Comparison of ENCODE assay signal across 19 cellular contexts in the genomic region with DNA sequence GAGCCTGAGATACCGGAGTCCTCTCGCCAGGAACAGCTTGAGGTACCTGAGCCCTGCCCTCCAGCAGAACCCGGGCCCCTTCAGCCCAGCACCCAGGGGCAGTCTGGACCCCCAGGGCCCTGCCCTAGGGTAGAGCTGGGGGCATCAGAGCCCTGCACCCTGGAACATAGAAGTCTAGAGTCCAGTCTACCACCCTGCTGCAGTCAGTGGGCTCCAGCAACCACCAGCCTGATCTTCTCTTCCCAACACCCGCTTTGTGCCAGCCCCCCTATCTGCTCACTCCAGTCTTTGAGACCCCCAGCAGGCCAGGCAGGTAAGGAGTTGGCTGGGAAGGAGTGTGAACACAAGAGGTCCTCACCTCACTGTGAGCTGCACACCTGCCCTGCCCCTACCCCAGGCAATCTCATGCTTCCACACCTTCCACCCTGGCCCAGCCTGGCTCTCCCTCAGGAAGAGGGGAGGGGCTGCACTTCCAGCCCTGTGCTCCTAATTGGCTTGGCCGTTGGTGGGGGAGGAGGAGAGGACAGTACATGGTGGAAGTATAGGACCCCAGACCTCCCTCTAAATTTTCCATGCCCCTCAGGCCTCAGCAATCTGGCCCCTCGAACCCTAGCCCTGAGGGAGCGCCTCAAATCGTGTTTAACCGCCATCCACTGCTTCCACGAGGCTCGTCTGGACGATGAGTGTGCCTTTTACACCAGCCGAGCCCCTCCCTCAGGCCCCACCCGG. TPM values are rescaled to one million over a fixed set of nuclear protein-coding genes. Genes with fewer than 3 reads are reported as not detected.
DNase-seq lines count a peak whose midpoint lies in the region; ATAC-seq and TF ChIP-seq lines count a peak whose summit lies in the region.
"Had no signal": no experiment of that assay in that cellular context is flagged by ENCODE, and none has a peak within 500 bp of the region (broad histone marks: within the 10 kb centered on the region; RNA-seq: fewer than 3 reads in every experiment).

No MANE protein-coding gene starts in this region.

- peaks cover 34% of the 10 kb centered on the region for H3K27me3 Mint-ChIP-seq in activated CD4-positive, alpha-beta T cell treated with anti-CD3 and anti-CD28 coated beads, Interleukin-2, amount 10 ng/mL, durations not matched to agents 24 days and 14 days

- WGBS in sigmoid colon, 2 donors, result 60 to 79% methylated on average over 14 of the region's 14 CpGs

- peaks cover 11% of the 10 kb centered on the region for H3K4me1 Mint-ChIP-seq in activated CD4-positive, alpha-beta T cell treated with anti-CD3 and anti-CD28 coated beads, Interleukin-2, amount 10 ng/mL, durations not matched to agents 24 days and 14 days

- peak; percentile 12 for ATAC-seq in esophagus mucosa

- TF ChIP-seq POLR2A in sigmoid colon (IDR thresholded peaks at IDR 0.05), result no peak

- no peaks in the 10 kb centered on the region for H3K9me3 Mint-ChIP-seq in activated CD4-positive, alpha-beta T cell treated with anti-CD3 and anti-CD28 coated beads, Interleukin-2, amount 10 ng/mL, durations not matched to agents 24 days and 14 days
- H3K9me3 Mint-ChIP-seq: activated T-cell treated with anti-CD3 and anti-CD28 coated beads, Interleukin-2, amount 50 U/mL, for 24 hours; effector memory CD8-positive, alpha-beta T cell had no signal

- no peak for TF ChIP-seq CTCF in sigmoid colon (IDR thresholded peaks at IDR 0.05)

- peaks cover 4% of the 10 kb centered on the region for H3K27me3 ChIP-seq in NT2/D1 (ENCODE audit: insufficient read depth, insufficient read length)
- H3K27me3 ChIP-seq in sigmoid colon, result peaks cover 18 to 56% (median 33%) of the 10 kb centered on the region in 3 donors
- H3K27me3 ChIP-seq: pancreas had no signal

- H3K4me1 ChIP-seq in NT2/D1 (ENCODE audit: insufficient read depth, insufficient read length) (peaks cover 20% of the 10 kb centered on the region), sigmoid colon (peaks cover 0 to 19% (median 11%) of the 10 kb centered on the region in 4 donors)
- H3K4me1 ChIP-seq: colonic mucosa had no signal

- peaks cover 43% of the 10 kb centered on the region for H3K36me3 Mint-ChIP-seq in activated CD4-positive, alpha-beta T cell treated with anti-CD3 and anti-CD28 coated beads, Interleukin-2, amount 10 ng/mL, durations not matched to agents 24 days and 14 days (ENCODE audit: low read depth)

- no peak overlapping the region for H3K27ac ChIP-seq in sigmoid colon
- H3K27ac ChIP-seq: colonic mucosa, esophagus muscularis mucosa, pancreas, right atrium auricular region had no signal

- H3K27ac Mint-ChIP-seq in activated CD4-positive, alpha-beta T cell treated with anti-CD3 and anti-CD28 coated beads, Interleukin-2, amount 10 ng/mL, durations not matched to agents 24 days and 14 days, result no peak overlapping the region
- H3K27ac Mint-ChIP-seq: activated T-cell treated with anti-CD3 and anti-CD28 coated beads, Interleukin-2, amount 50 U/mL, for 24 hours; naive thymus-derived CD4-positive, alpha-beta T cell had no signal

- TF ChIP-seq EP300 in sigmoid colon (IDR thresholded peaks at IDR 0.05), result no peak

- intact Hi-C loops in sigmoid colon (cut with DNase I), result no loop called here
- intact Hi-C loops in activated CD4-positive, alpha-beta T cell treated with anti-CD3 and anti-CD28 coated beads, Interleukin-2, amount 10 ng/mL, durations not matched to agents 24 days and 14 days (cut with micrococcal nuclease), result no loop called here

- H3K36me3 ChIP-seq in NT2/D1 (ENCODE audit: insufficient read depth, insufficient read length, low read length) (peaks cover 54% of the 10 kb centered on the region), sigmoid colon (no peaks in the 10 kb centered on the region)
- H3K36me3 ChIP-seq: colonic mucosa, esophagus muscularis mucosa, pancreas, right atrium auricular region had no signal

- H3K4me3 Mint-ChIP-seq in activated CD4-positive, alpha-beta T cell treated with anti-CD3 and anti-CD28 coated beads, Interleukin-2, amount 10 ng/mL, durations not matched to agents 24 days and 14 days, result no peak overlapping the region
- H3K4me3 Mint-ChIP-seq: activated T-cell treated with anti-CD3 and anti-CD28 coated beads, Interleukin-2, amount 50 U/mL, for 24 hours; effector memory CD8-positive, alpha-beta T cell; naive thymus-derived CD4-positive, alpha-beta T cell had no signal

- H3K4me3 ChIP-seq in NT2/D1 (ENCODE audit: insufficient read length, low read depth) (no peak overlapping the region), sigmoid colon (no peak overlapping the region)
- H3K4me3 ChIP-seq: colonic mucosa, esophagus muscularis mucosa, right atrium auricular region had no signal

- DNase-seq in NT2/D1 (ENCODE audit: low read depth, low spot score) (no peak), sigmoid colon (peak; percentile 56), NCI-H128 (lab: John Stamatoyannopoulos, UW; ENCODE audit: unreplicated experiment) (no peak)
- DNase-seq in activated CD4-positive, alpha-beta T cell treated with anti-CD3 and anti-CD28 coated beads, Interleukin-2, amount 10 ng/mL, durations not matched to agents 24 days and 14 days, result no peak
- DNase-seq: activated CD4-positive, alpha-beta T cell treated with anti-CD3 and anti-CD28 coated beads for 1 hour; activated CD8-positive, alpha-beta memory T cell treated with anti-CD3 and anti-CD28 coated beads for 24 hours; activated naive CD4-positive, alpha-beta T cell treated with anti-CD3 and anti-CD28 coated beads, Interleukin-2, amount 50 U/mL, for 16 hours; activated T-cell treated with anti-CD3 and anti-CD28 coated beads, Interleukin-2, amount 50 U/mL, for 24 hours; effector memory CD8-positive, alpha-beta T cell; naive thymus-derived CD4-positive, alpha-beta T cell; stimulated activated CD4-positive, alpha-beta T cell treated with anti-CD3 and anti-CD28 coated beads, Interleukin-4, amount 100 ng/mL, for 4 hours; stimulated activated naive CD4-positive, alpha-beta T cell treated with Interleukin-2 at 50 U/mL for 16 hours had no signal

- no peaks in the 10 kb centered on the region for H3K9me3 ChIP-seq in NT2/D1 (ENCODE audit: insufficient read depth, low read length)
- H3K9me3 ChIP-seq in sigmoid colon, result no peaks in the 10 kb centered on the region
- H3K9me3 ChIP-seq: colonic mucosa, esophagus muscularis mucosa, pancreas, right atrium auricular region had no signal

- H3K9ac ChIP-seq in NT2/D1 (ENCODE audit: insufficient read length, low read depth), result peak overlapping the region; percentile 17

RNA-seq across cellular contexts. Expression of a gene that starts 6.2 kb away (rescaled TPM):
- total RNA-seq in esophagus mucosa, result not detected
- not detected for total RNA-seq in sigmoid colon
- polyA plus RNA-seq in sigmoid colon, result under 1 TPM in 1 of 3 donors, not detected in 2; 0.03 TPM
- total RNA-seq in activated CD4-positive, alpha-beta T cell treated with anti-CD3 and anti-CD28 coated beads, Interleukin-2, amount 10 ng/mL, durations not matched to agents 24 days and 14 days, result not detected in 2 replicates
- total RNA-seq: colonic mucosa; esophagus muscularis mucosa; naive thymus-derived CD4-positive, alpha-beta T cell; pancreas; right atrium auricular region; T-helper 1 cell treated with Interleukin-12 subunit alpha and Interleukin-12 subunit beta and Interleukin-4 antibody, amounts not matched to agents 30 ng/mL and 1 ng/mL, for 36 hours had no signal
- polyA plus RNA-seq: naive thymus-derived CD4-positive, alpha-beta T cell; pancreas had no signal

RNA-seq across cellular contexts. Expression of a gene that starts 7.7 kb away (rescaled TPM):
- total RNA-seq in esophagus mucosa (23.6 TPM), sigmoid colon (under 1 TPM in 1 of 4 donors, not detected in 3; 0.36 TPM)
- polyA plus RNA-seq in sigmoid colon, result 10 to 100 TPM in 1 of 3 donors, 1 to 10 TPM in 2; 4.8 to 25.7 (median 5.1) TPM
- total RNA-seq in activated CD4-positive, alpha-beta T cell treated with anti-CD3 and anti-CD28 coated beads, Interleukin-2, amount 10 ng/mL, durations not matched to agents 24 days and 14 days, result 49.9 and 51.6 TPM in 2 replicates

RNA-seq across cellular contexts. Expression of a gene that starts 15.9 kb away (rescaled TPM):
- total RNA-seq in esophagus mucosa, result 0.16 TPM
- under 1 TPM in 3 of 4 donors, not detected in 1; under 0.01 to 0.28 (median 0.16) TPM for total RNA-seq in sigmoid colon
- polyA plus RNA-seq in sigmoid colon, result 10 to 100 TPM in 1 of 3 donors, 1 to 10 TPM in 2; 4.6 to 12.8 (median 7.8) TPM
- not detected in 2 replicates for total RNA-seq in activated CD4-positive, alpha-beta T cell treated with anti-CD3 and anti-CD28 coated beads, Interleukin-2, amount 10 ng/mL, durations not matched to agents 24 days and 14 days
- total RNA-seq: naive thymus-derived CD4-positive, alpha-beta T cell; T-helper 1 cell treated with Interleukin-12 subunit alpha and Interleukin-12 subunit beta and Interleukin-4 antibody, amounts not matched to agents 30 ng/mL and 1 ng/mL, for 36 hours had no signal
- polyA plus RNA-seq: naive thymus-derived CD4-positive, alpha-beta T cell had no signal

RNA-seq across cellular contexts. Expression of a gene that starts 35.8 kb away (rescaled TPM):
- total RNA-seq in esophagus mucosa (0.64 TPM), sigmoid colon (10 to 100 TPM; 19.7 to 56.2 (median 38.6) TPM)
- polyA plus RNA-seq in sigmoid colon, result 10 to 100 TPM in 1 of 3 donors, 1 to 10 TPM in 1, under 1 TPM in 1; 0.46 to 31.8 (median 2.4) TPM
- total RNA-seq in activated CD4-positive, alpha-beta T cell treated with anti-CD3 and anti-CD28 coated beads, Interleukin-2, amount 10 ng/mL, durations not matched to agents 24 days and 14 days, result 0.23 TPM in 1 of 2 replicates, not detected in the other
- total RNA-seq: naive thymus-derived CD4-positive, alpha-beta T cell; SK-MEL-5; T-helper 1 cell treated with Interleukin-12 subunit alpha and Interleukin-12 subunit beta and Interleukin-4 antibody, amounts not matched to agents 30 ng/mL and 1 ng/mL, for 36 hours had no signal
- polyA plus RNA-seq: naive thymus-derived CD4-positive, alpha-beta T cell had no signal

RNA-seq across cellular contexts. Expression of a gene that starts 36.5 kb away (rescaled TPM):
- 12.4 TPM for total RNA-seq in esophagus mucosa
- 10 to 100 TPM; 10.3 to 32.1 (median 13.4) TPM for total RNA-seq in sigmoid colon
- 10 to 100 TPM in 2 of 3 donors, 1 to 10 TPM in 1; 6.9 to 13.8 (median 11.0) TPM for polyA plus RNA-seq in sigmoid colon
- 14.5 and 16.2 TPM in 2 replicates for total RNA-seq in activated CD4-positive, alpha-beta T cell treated with anti-CD3 and anti-CD28 coated beads, Interleukin-2, amount 10 ng/mL, durations not matched to agents 24 days and 14 days

Comparison
In these comparisons a context has a peak if more than half of its experiments do, and no peak if none do; other contexts are left out.
1. RNA of a gene that starts 7.7 kb away (total RNA-seq): 49.9 to 51.6 TPM in activated CD4-positive, alpha-beta T cell treated with anti-CD3 and anti-CD28 coated beads, Interleukin-2, amount 10 ng/mL, durations not matched to agents 24 days and 14 days and 23.6 TPM in esophagus mucosa (single experiment); 0.36 TPM in sigmoid colon; every median in the first group is over 10 times any median in the second.